Comparison of ENCODE assay signal across 8 cellular contexts in the genomic region with DNA sequence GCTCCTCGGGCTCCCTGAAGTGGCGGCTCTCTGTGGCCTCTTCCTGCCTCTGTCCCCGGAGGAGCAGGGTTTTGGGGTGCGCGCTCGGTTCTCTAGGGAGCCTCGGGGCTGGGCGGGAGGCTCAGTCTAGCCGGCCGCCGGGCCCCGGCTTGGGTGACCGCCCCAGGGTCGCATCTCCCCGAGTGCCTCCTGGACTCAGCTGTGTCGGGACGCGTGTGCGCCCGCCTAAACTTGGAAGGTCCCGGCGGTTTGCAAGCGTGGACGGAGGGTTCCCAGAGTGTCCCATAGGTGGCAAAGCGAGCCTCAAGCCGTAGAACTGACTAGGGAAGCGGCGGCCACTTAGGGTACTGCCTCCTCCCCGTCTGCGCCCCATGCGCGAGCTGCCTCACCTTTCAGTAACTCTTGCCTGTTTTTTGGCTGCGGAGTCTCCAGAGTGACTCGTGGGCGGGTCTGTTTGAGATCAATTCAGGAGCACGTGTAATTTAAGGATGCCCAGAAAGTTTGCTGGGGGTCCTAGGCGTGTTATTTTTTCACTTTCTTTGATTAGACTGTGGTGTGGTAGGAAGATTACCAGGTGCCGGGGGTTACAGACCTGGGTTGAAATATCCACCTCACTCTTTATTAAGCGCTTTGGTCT. TPM values are rescaled to one million over a fixed set of nuclear protein-coding genes. Genes with fewer than 3 reads are reported as not detected.
A peak's percentile ranks its signal among the peaks of the same experiment; 100 is the strongest.
DNase-seq lines count a peak whose midpoint lies in the region; ATAC-seq and TF ChIP-seq lines count a peak whose summit lies in the region.

No MANE protein-coding gene starts in this region.

- peak overlapping the region; percentile 95 for H3K27ac Mint-ChIP-seq in activated CD8-positive, alpha-beta T cell treated with anti-CD3 and anti-CD28 coated beads for 36 hours
- peak overlapping the region; percentile 80 for H3K27ac Mint-ChIP-seq in memory B cell

- DNase-seq in BJ (ENCODE audit: low read depth) (peak; percentile 15), NCI-H526 (lab: John Stamatoyannopoulos, UW) (peak; percentile 67 to 76), memory B cell (ENCODE audit: low spot score in 2 of 2) (peak; percentile 54 to 65)
- DNase-seq in activated CD8-positive, alpha-beta T cell treated with anti-CD3 and anti-CD28 coated beads for 36 hours, result peak; percentile 88
- peak; percentile 57 for DNase-seq in effector CD4-positive, alpha-beta T cell
- peak; percentile 53 for DNase-seq in stimulated activated CD8-positive, alpha-beta memory T cell treated with anti-CD3 and anti-CD28 coated beads, Interleukin-12 subunit alpha, Interleukin-12 subunit beta, amount 100 ng/mL, for 24 hours (ENCODE audit: extremely low read depth)

- intact Hi-C loops in activated CD8-positive, alpha-beta T cell treated with anti-CD3 and anti-CD28 coated beads for 36 hours (cut with micrococcal nuclease), result loop anchor here (5.0 to 10.0 kb wide), 4 partner anchors 39 to 549 kb away; a partner anchor contains a TSS

- H3K36me3 Mint-ChIP-seq in activated CD8-positive, alpha-beta T cell treated with anti-CD3 and anti-CD28 coated beads for 36 hours (ENCODE audit: low read depth), result peaks cover 5% of the 10 kb centered on the region
- no peaks in the 10 kb centered on the region for H3K36me3 Mint-ChIP-seq in memory B cell

- peak overlapping the region; percentile 93 for H3K4me3 ChIP-seq in BJ (ENCODE audit: low read depth, low read length)

- H3K9me3 Mint-ChIP-seq in activated CD8-positive, alpha-beta T cell treated with anti-CD3 and anti-CD28 coated beads for 36 hours, result no peaks in the 10 kb centered on the region
- no peaks in the 10 kb centered on the region for H3K9me3 Mint-ChIP-seq in memory B cell

- no peaks in the 10 kb centered on the region for H3K27me3 ChIP-seq in BJ (ENCODE audit: control insufficient read depth, insufficient read depth, low read length)

- CTCF ChIA-PET in BJ (lab: Yijun Ruan, JAX), result interaction anchor here (0.7 to 1.2 kb wide), 3 partner anchors 22 to 242 kb away, joined by 3 to 4 read pairs (median 3); no protein-coding TSS in a partner anchor
- CTCF ChIA-PET in activated CD8-positive, alpha-beta T cell treated with anti-CD3 and anti-CD28 coated beads for 36 hours (lab: Charles Lee), result interaction anchor here (0.6 to 1.7 kb wide), 4 partner anchors 41 to 1052 kb away, joined by 3 to 6 read pairs (median 4); a partner anchor contains a TSS

- POLR2A ChIA-PET in BJ (lab: Charles Lee), result no interaction called here
- POLR2A ChIA-PET in activated CD8-positive, alpha-beta T cell treated with anti-CD3 and anti-CD28 coated beads for 36 hours (lab: Charles Lee), result interaction anchor here (0.6 to 1.9 kb wide), 8 partner anchors 15 to 491 kb away, joined by 3 to 10 read pairs (median 5); a partner anchor contains a TSS

- ATAC-seq in GM19035 (IDR thresholded peaks at IDR 0.05; ENCODE audit: unreplicated experiment), result peak; percentile 49
- peak; percentile 68 for ATAC-seq in HG03342 (IDR thresholded peaks at IDR 0.05; ENCODE audit: unreplicated experiment)
- ATAC-seq in activated CD8-positive, alpha-beta T cell treated with anti-CD3 and anti-CD28 coated beads for 36 hours, result peak; percentile 52
- ATAC-seq in memory B cell (ENCODE audit: low read depth), result peak; percentile 63

- H3K4me3 Mint-ChIP-seq in activated CD8-positive, alpha-beta T cell treated with anti-CD3 and anti-CD28 coated beads for 36 hours, result peak overlapping the region; percentile 86
- peak overlapping the region; percentile 88 for H3K4me3 Mint-ChIP-seq in memory B cell

- no peaks in the 10 kb centered on the region for H3K36me3 ChIP-seq in BJ (ENCODE audit: control insufficient read depth, insufficient read depth, low read length)

- TF ChIP-seq CTCF in BJ (IDR thresholded peaks at IDR 0.05; ENCODE audit: insufficient read depth, low read depth, low read length), result peak; percentile 67
- TF ChIP-seq CTCF in activated CD8-positive, alpha-beta T cell treated with anti-CD3 and anti-CD28 coated beads for 36 hours (IDR thresholded peaks at IDR 0.05), result peak; percentile 48

- H3K27me3 Mint-ChIP-seq in activated CD8-positive, alpha-beta T cell treated with anti-CD3 and anti-CD28 coated beads for 36 hours, result peaks cover 3% of the 10 kb centered on the region
- H3K27me3 Mint-ChIP-seq in memory B cell, result no peaks in the 10 kb centered on the region

- peaks cover 30% of the 10 kb centered on the region for H3K4me1 Mint-ChIP-seq in activated CD8-positive, alpha-beta T cell treated with anti-CD3 and anti-CD28 coated beads for 36 hours (ENCODE audit: low read depth)
- H3K4me1 Mint-ChIP-seq in memory B cell, result peaks cover 22% of the 10 kb centered on the region

RNA-seq across cellular contexts. Expression of a gene that starts 0.7 kb away (rescaled TPM):
- polyA plus RNA-seq in BJ (2011; rRNA removed), result 38.6 and 64.4 TPM in 2 replicates
- 13.8 and 16.2 TPM in 2 replicates for polyA minus RNA-seq in BJ (2011; rRNA and poly(A)+ RNA removed)
- 10 to 100 TPM; 87.1 to 88.4 TPM for total RNA-seq in activated CD8-positive, alpha-beta T cell treated with anti-CD3 and anti-CD28 coated beads for 36 hours

RNA-seq across cellular contexts. Expression of a gene that starts 41.0 kb away (rescaled TPM):
- 23.2 and 48.5 TPM in 2 replicates for polyA plus RNA-seq in BJ (2011; rRNA removed)
- 5.9 and 7.9 TPM in 2 replicates for polyA minus RNA-seq in BJ (2011; rRNA and poly(A)+ RNA removed)
- 10 to 100 TPM; 57.7 to 62.4 TPM for total RNA-seq in activated CD8-positive, alpha-beta T cell treated with anti-CD3 and anti-CD28 coated beads for 36 hours

RNA-seq across cellular contexts. Expression of a gene that starts 41.2 kb away (rescaled TPM):
- 12.5 and 43.6 TPM in 2 replicates for polyA plus RNA-seq in BJ (2011; rRNA removed)
- polyA minus RNA-seq in BJ (2011; rRNA and poly(A)+ RNA removed), result 6.5 and 10.1 TPM in 2 replicates
- total RNA-seq in activated CD8-positive, alpha-beta T cell treated with anti-CD3 and anti-CD28 coated beads for 36 hours, result 100 to 1,000 TPM; 110 to 113 TPM

Comparison
In these comparisons a context has a peak if more than half of its experiments do, and no peak if none do; other contexts are left out.
1. Peak in every context shown above with its lines: DNase-seq, ATAC-seq and H3K4me3 ChIP-seq.
2. DNase-seq: peak in every context shown above with its lines; median percentile 88 in activated CD8-positive, alpha-beta T cell treated with anti-CD3 and anti-CD28 coated beads for 36 hours; 72 in NCI-H526; 60 in memory B cell; 57 in effector CD4-positive, alpha-beta T cell; 53 in stimulated activated CD8-positive, alpha-beta memory T cell treated with anti-CD3 and anti-CD28 coated beads, Interleukin-12 subunit alpha, Interleukin-12 subunit beta, amount 100 ng/mL, for 24 hours; 15 in BJ.